ENCODE assay signal across 13 cellular contexts in genomic region chr12:112904571-112904970, GRCh38. TPM values are rescaled to one million over a fixed set of nuclear protein-coding genes. Genes with fewer than 3 reads are reported as not detected.
A peak's percentile ranks its signal among the peaks of the same experiment; 100 is the strongest.
DNase-seq lines count a peak whose midpoint lies in the region; ATAC-seq lines count a peak whose summit lies in the region.
"Had no signal": no experiment of that assay in that cellular context is flagged by ENCODE, and none has a peak within 500 bp of the region (broad histone marks: within the 10 kb centered on the region; RNA-seq: fewer than 3 reads in every experiment).

No MANE protein-coding gene starts in this region.

- ATAC-seq in stimulated activated memory B cell treated with anti-CD40 and anti-IgM and Interleukin-4, amounts not matched to agents 10 μg/mL and 1 μg/mL and 100 μg/mL, for 72 hours = no peak
- ATAC-seq: gastrocnemius medialis had no signal

- intact Hi-C loops in activated CD4-positive, alpha-beta memory T cell treated with anti-CD3 and anti-CD28 coated beads for 36 hours (cut with micrococcal nuclease) = no loop called here

- no peak overlapping the region for H3K9ac ChIP-seq in SK-N-MC (ENCODE audit: insufficient read length)
- H3K9ac ChIP-seq: parathyroid adenoma had no signal

- no peak overlapping the region for H3K4me3 ChIP-seq in SK-N-MC
- H3K4me3 ChIP-seq: gastrocnemius medialis had no signal

- peaks cover 29% of the 10 kb centered on the region for H3K36me3 Mint-ChIP-seq in activated CD4-positive, alpha-beta memory T cell treated with anti-CD3 and anti-CD28 coated beads, Interleukin-2, amount 10 ng/mL, durations not matched to agents 7 days and 5 days (ENCODE audit: low read depth)
- no peaks in the 10 kb centered on the region for H3K36me3 Mint-ChIP-seq in activated CD4-positive, alpha-beta memory T cell treated with anti-CD3 and anti-CD28 coated beads for 36 hours
- H3K36me3 Mint-ChIP-seq in stimulated activated memory B cell treated with anti-CD40 and anti-IgM and Interleukin-4, amounts not matched to agents 10 μg/mL and 1 μg/mL and 100 μg/mL, for 72 hours = no peaks in the 10 kb centered on the region

- H3K27ac Mint-ChIP-seq in activated CD4-positive, alpha-beta memory T cell treated with anti-CD3 and anti-CD28 coated beads, Interleukin-2, amount 10 ng/mL, durations not matched to agents 7 days and 5 days = peak overlapping the region; percentile 21
- H3K27ac Mint-ChIP-seq in activated CD4-positive, alpha-beta memory T cell treated with anti-CD3 and anti-CD28 coated beads for 36 hours = no peak overlapping the region
- H3K27ac Mint-ChIP-seq in stimulated activated memory B cell treated with anti-CD40 and anti-IgM and Interleukin-4, amounts not matched to agents 10 μg/mL and 1 μg/mL and 100 μg/mL, for 72 hours = peak overlapping the region; percentile 66
- H3K27ac Mint-ChIP-seq: activated T-cell treated with anti-CD3 and anti-CD28 coated beads, Interleukin-2, amount 50 U/mL, for 24 hours had no signal

- CTCF ChIA-PET in activated CD4-positive, alpha-beta memory T cell treated with anti-CD3 and anti-CD28 coated beads, Interleukin-2, amount 10 ng/mL, durations not matched to agents 7 days and 5 days (lab: Charles Lee) = no interaction called here
- CTCF ChIA-PET in activated CD4-positive, alpha-beta memory T cell treated with anti-CD3 and anti-CD28 coated beads for 36 hours (lab: Charles Lee) = interaction anchor here (6.1 kb wide), 1 partner anchor 88 kb away, joined by 23 read pairs; no protein-coding TSS in a partner anchor

- H3K4me3 Mint-ChIP-seq in activated CD4-positive, alpha-beta memory T cell treated with anti-CD3 and anti-CD28 coated beads, Interleukin-2, amount 10 ng/mL, durations not matched to agents 7 days and 5 days = no peak overlapping the region
- no peak overlapping the region for H3K4me3 Mint-ChIP-seq in activated CD4-positive, alpha-beta memory T cell treated with anti-CD3 and anti-CD28 coated beads for 36 hours
- no peak overlapping the region for H3K4me3 Mint-ChIP-seq in stimulated activated memory B cell treated with anti-CD40 and anti-IgM and Interleukin-4, amounts not matched to agents 10 μg/mL and 1 μg/mL and 100 μg/mL, for 72 hours
- H3K4me3 Mint-ChIP-seq: activated T-cell treated with anti-CD3 and anti-CD28 coated beads, Interleukin-2, amount 50 U/mL, for 24 hours had no signal

- no peaks in the 10 kb centered on the region for H3K27me3 Mint-ChIP-seq in activated CD4-positive, alpha-beta memory T cell treated with anti-CD3 and anti-CD28 coated beads, Interleukin-2, amount 10 ng/mL, durations not matched to agents 7 days and 5 days
- H3K27me3 Mint-ChIP-seq in activated CD4-positive, alpha-beta memory T cell treated with anti-CD3 and anti-CD28 coated beads for 36 hours = no peaks in the 10 kb centered on the region
- H3K27me3 Mint-ChIP-seq in stimulated activated memory B cell treated with anti-CD40 and anti-IgM and Interleukin-4, amounts not matched to agents 10 μg/mL and 1 μg/mL and 100 μg/mL, for 72 hours = no peaks in the 10 kb centered on the region
- H3K27me3 Mint-ChIP-seq: activated T-cell treated with anti-CD3 and anti-CD28 coated beads, Interleukin-2, amount 50 U/mL, for 24 hours had no signal

- H3K36me3 ChIP-seq in SK-N-MC (ENCODE audit: insufficient read depth, low read length) = no peaks in the 10 kb centered on the region
- H3K36me3 ChIP-seq: gastrocnemius medialis had no signal

- POLR2A ChIA-PET in activated CD4-positive, alpha-beta memory T cell treated with anti-CD3 and anti-CD28 coated beads, Interleukin-2, amount 10 ng/mL, durations not matched to agents 7 days and 5 days (lab: Charles Lee) = interaction anchor here (3.3 to 4.9 kb wide), 2 partner anchors 33 to 74 kb away, joined by 17 to 41 read pairs; partner anchors contain the start of genes OAS2 and OAS3
- POLR2A ChIA-PET in activated CD4-positive, alpha-beta memory T cell treated with anti-CD3 and anti-CD28 coated beads for 36 hours (lab: Charles Lee) = no interaction called here

- no peak for DNase-seq in activated CD4-positive, alpha-beta memory T cell treated with anti-CD3 and anti-CD28 coated beads, Interleukin-2, amount 10 ng/mL, durations not matched to agents 7 days and 5 days
- DNase-seq in activated CD4-positive, alpha-beta memory T cell treated with anti-CD3 and anti-CD28 coated beads for 36 hours = no peak
- DNase-seq in SK-N-MC (ENCODE audit: low read depth, low spot score) (no peak), fibroblast of gingiva (ENCODE audit: low read depth) (peak; percentile 90), NCI-H1417 (lab: John Stamatoyannopoulos, UW) (no peak), cerebellum (ENCODE audit: low spot score) (no peak), UCSD-AML1 (lab: John Stamatoyannopoulos, UW; ENCODE audit: unreplicated experiment) (no peak)
- DNase-seq: activated T-cell treated with anti-CD3 and anti-CD28 coated beads, Interleukin-2, amount 50 U/mL, for 24 hours; gastrocnemius medialis; NCI-H2081; stimulated activated CD4-positive, alpha-beta T cell treated with anti-CD3 and anti-CD28 coated beads, Interleukin-4, amount 100 ng/mL, for 4 hours had no signal

- no peaks in the 10 kb centered on the region for H3K9me3 Mint-ChIP-seq in activated CD4-positive, alpha-beta memory T cell treated with anti-CD3 and anti-CD28 coated beads, Interleukin-2, amount 10 ng/mL, durations not matched to agents 7 days and 5 days
- H3K9me3 Mint-ChIP-seq in activated CD4-positive, alpha-beta memory T cell treated with anti-CD3 and anti-CD28 coated beads for 36 hours = no peaks in the 10 kb centered on the region
- no peaks in the 10 kb centered on the region for H3K9me3 Mint-ChIP-seq in stimulated activated memory B cell treated with anti-CD40 and anti-IgM and Interleukin-4, amounts not matched to agents 10 μg/mL and 1 μg/mL and 100 μg/mL, for 72 hours
- H3K9me3 Mint-ChIP-seq: activated T-cell treated with anti-CD3 and anti-CD28 coated beads, Interleukin-2, amount 50 U/mL, for 24 hours had no signal

- no peaks in the 10 kb centered on the region for H3K9me3 ChIP-seq in SK-N-MC (ENCODE audit: low read depth, low read length)
- H3K9me3 ChIP-seq: gastrocnemius medialis had no signal

- peak overlapping the region; percentile 51 for H3K27ac ChIP-seq in SK-N-MC
- H3K27ac ChIP-seq: gastrocnemius medialis, parathyroid adenoma had no signal

- peaks cover 66% of the 10 kb centered on the region for H3K4me1 Mint-ChIP-seq in activated CD4-positive, alpha-beta memory T cell treated with anti-CD3 and anti-CD28 coated beads, Interleukin-2, amount 10 ng/mL, durations not matched to agents 7 days and 5 days
- peaks cover 49% of the 10 kb centered on the region for H3K4me1 Mint-ChIP-seq in activated CD4-positive, alpha-beta memory T cell treated with anti-CD3 and anti-CD28 coated beads for 36 hours (ENCODE audit: low read depth)
- H3K4me1 Mint-ChIP-seq in stimulated activated memory B cell treated with anti-CD40 and anti-IgM and Interleukin-4, amounts not matched to agents 10 μg/mL and 1 μg/mL and 100 μg/mL, for 72 hours = peaks cover 65% of the 10 kb centered on the region

RNA-seq across cellular contexts. Expression of gene OAS1, which starts 2.2 kb away (rescaled TPM):
- total RNA-seq in activated CD4-positive, alpha-beta memory T cell treated with anti-CD3 and anti-CD28 coated beads, Interleukin-2, amount 10 ng/mL, durations not matched to agents 7 days and 5 days = 100 to 1,000 TPM; 246 to 248 TPM
- total RNA-seq in activated CD4-positive, alpha-beta memory T cell treated with anti-CD3 and anti-CD28 coated beads for 36 hours = 10 to 100 TPM; 46.0 to 49.1 TPM
- 2.6 TPM for total RNA-seq in cerebellum

RNA-seq across cellular contexts. Expression of gene OAS3, which starts 33.7 kb away (rescaled TPM):
- total RNA-seq in activated CD4-positive, alpha-beta memory T cell treated with anti-CD3 and anti-CD28 coated beads, Interleukin-2, amount 10 ng/mL, durations not matched to agents 7 days and 5 days = 100 to 1,000 TPM; 260 to 265 TPM
- 10 to 100 TPM; 34.6 to 37.1 TPM for total RNA-seq in activated CD4-positive, alpha-beta memory T cell treated with anti-CD3 and anti-CD28 coated beads for 36 hours
- total RNA-seq in cerebellum = 5.4 TPM

Comparison
In these comparisons a context has a peak if more than half of its experiments do, and no peak if none do; other contexts are left out.
1. RNA of gene OAS3, which starts 33.7 kb away (total RNA-seq): 260 to 265 TPM in activated CD4-positive, alpha-beta memory T cell treated with anti-CD3 and anti-CD28 coated beads, Interleukin-2, amount 10 ng/mL, durations not matched to agents 7 days and 5 days; 34.6 to 37.1 TPM in activated CD4-positive, alpha-beta memory T cell treated with anti-CD3 and anti-CD28 coated beads for 36 hours and 5.4 TPM in cerebellum (single experiment); every median in the first group is over 4 times any median in the second.
2. RNA of gene OAS1, which starts 2.2 kb away (total RNA-seq): 246 to 248 TPM in activated CD4-positive, alpha-beta memory T cell treated with anti-CD3 and anti-CD28 coated beads, Interleukin-2, amount 10 ng/mL, durations not matched to agents 7 days and 5 days and 46.0 to 49.1 TPM in activated CD4-positive, alpha-beta memory T cell treated with anti-CD3 and anti-CD28 coated beads for 36 hours; 2.6 TPM in cerebellum (single experiment); every median in the first group is over 10 times any median in the second.